In the genomic region with DNA sequence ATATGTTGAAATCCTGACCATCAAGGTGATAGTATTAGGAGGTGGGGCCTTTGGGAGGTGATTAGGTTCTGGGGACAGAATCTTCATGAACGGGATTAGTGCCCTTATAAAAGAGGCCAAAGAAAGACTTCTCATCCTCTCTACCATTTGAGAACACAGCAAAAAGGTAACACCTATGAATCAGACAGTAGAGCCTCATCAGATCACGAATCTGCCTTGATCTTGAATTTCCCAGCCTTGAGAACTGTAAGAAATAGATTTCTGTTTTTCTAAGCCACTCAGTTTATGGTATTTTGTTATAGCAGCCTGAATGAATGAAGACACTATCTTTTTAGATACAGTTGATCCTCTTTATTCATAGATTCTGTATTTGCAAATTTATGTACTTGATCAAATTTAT, we compare ENCODE assay signal across 24 cellular contexts.
"Had no signal": no experiment of that assay in that cellular context is flagged by ENCODE, and none has a peak within 500 bp of the region (broad histone marks: within the 10 kb centered on the region; RNA-seq: fewer than 3 reads in every experiment).

No MANE protein-coding gene starts in this region.

- ATAC-seq: esophagus mucosa; gastrocnemius medialis; left cardiac atrium; mucosa of descending colon; natural killer cell treated with Interleukin-12 subunit alpha and Interleukin-12 subunit beta and Interleukin-15 and Interleukin-18, amount 100 ng/mL, for 72 hours; sciatic nerve had no signal

- H3K9me3 Mint-ChIP-seq: endodermal cell; mesothelial cell of epicardium; naive B cell; natural killer cell treated with Interleukin-12 subunit alpha and Interleukin-12 subunit beta and Interleukin-15 and Interleukin-18, amount 100 ng/mL, for 72 hours; neural crest cell had no signal

- H3K4me3 Mint-ChIP-seq: endodermal cell; mesothelial cell of epicardium; naive B cell; natural killer cell treated with Interleukin-12 subunit alpha and Interleukin-12 subunit beta and Interleukin-15 and Interleukin-18, amount 100 ng/mL, for 72 hours; neural crest cell had no signal

- H3K27me3 Mint-ChIP-seq: naive B cell; natural killer cell treated with Interleukin-12 subunit alpha and Interleukin-12 subunit beta and Interleukin-15 and Interleukin-18, amount 100 ng/mL, for 72 hours had no signal

- DNase-seq: effector CD8-positive, alpha-beta T cell; endodermal cell; foreskin fibroblast; gastrocnemius medialis; head of caudate nucleus; left cardiac atrium; left lung; mesenchymal stem cell; mucosa of descending colon; naive B cell; pancreas; stimulated activated CD4-positive, alpha-beta T cell treated with anti-CD3 and anti-CD28 coated beads, Interleukin-12 subunit alpha, Interleukin-12 subunit beta, amount 100 ng/mL, for 4 hours; stimulated activated CD4-positive, alpha-beta T cell treated with anti-CD3 and anti-CD28 coated beads, Interleukin-1b, Interleukin-23, amount 100 ng/mL, for 48 hours; stimulated activated CD4-positive, alpha-beta T cell treated with anti-CD3 and anti-CD28 coated beads, Interleukin-4, amount 100 ng/mL, for 1 hour; stimulated activated CD8-positive, alpha-beta memory T cell treated with anti-CD3 and anti-CD28 coated beads, Interleukin-4, amount 100 ng/mL, for 48 hours; stimulated activated naive CD4-positive, alpha-beta T cell treated with Interleukin-2 at 50 U/mL for 16 hours; stomach; thyroid gland; trophoblast cell had no signal

- H3K4me1 Mint-ChIP-seq: endodermal cell, mesothelial cell of epicardium, neural crest cell had no signal

- H3K36me3 Mint-ChIP-seq: mesothelial cell of epicardium; naive B cell; natural killer cell treated with Interleukin-12 subunit alpha and Interleukin-12 subunit beta and Interleukin-15 and Interleukin-18, amount 100 ng/mL, for 72 hours had no signal

- H3K27ac Mint-ChIP-seq: endodermal cell; mesothelial cell of epicardium; natural killer cell treated with Interleukin-12 subunit alpha and Interleukin-12 subunit beta and Interleukin-15 and Interleukin-18, amount 100 ng/mL, for 72 hours had no signal
